8 cellular contexts compared by ENCODE assay signal in genomic region chr2:54053830-54054229, GRCh38.
DNase-seq lines count a peak whose midpoint lies in the region; ATAC-seq and TF ChIP-seq lines count a peak whose summit lies in the region.

No MANE protein-coding gene starts in this region.

- DNase-seq in dermis blood vessel endothelial cell (peak; percentile 6), SW480 (ENCODE audit: low spot score) (no peak), sigmoid colon (no peak), BE2C (no peak), KBM-7 (no peak)

- TF ChIP-seq CTCF in sigmoid colon (IDR thresholded peaks at IDR 0.05) (no peak), BE2C (IDR thresholded peaks at IDR 0.05; ENCODE audit: low read depth, low read length) (no peak)

- no peak for TF ChIP-seq EP300 in sigmoid colon (IDR thresholded peaks at IDR 0.05)

- in situ Hi-C loops in KBM-7 (cut with MboI; ENCODE audit: low pct_unique_long_range_greater_than_20kb, low sequenced_read_pairs), result no loop called here

- peaks cover 0 to 12% (median 6%) of the 10 kb centered on the region in 4 donors for H3K4me1 ChIP-seq in sigmoid colon
- no peaks in the 10 kb centered on the region for H3K4me1 ChIP-seq in BE2C

- peak; percentile 47 for ATAC-seq in GM18498 (IDR thresholded peaks at IDR 0.05; ENCODE audit: unreplicated experiment)
- peak; percentile 25 for ATAC-seq in GM21515 (IDR thresholded peaks at IDR 0.05; ENCODE audit: unreplicated experiment)
- peak; percentile 27 for ATAC-seq in HG03439 (IDR thresholded peaks at IDR 0.05; ENCODE audit: unreplicated experiment)

- H3K4me3 ChIP-seq in sigmoid colon (no peak overlapping the region), BE2C (ENCODE audit: low read depth, low read length) (no peak overlapping the region)

- TF ChIP-seq POLR2A in sigmoid colon (IDR thresholded peaks at IDR 0.05), result no peak

- H3K36me3 ChIP-seq in sigmoid colon, result peaks cover 0 to 29% (median 3%) of the 10 kb centered on the region in 4 donors
- no peaks in the 10 kb centered on the region for H3K36me3 ChIP-seq in BE2C

- WGBS in sigmoid colon, 2 donors, result 37 to 62% methylated on average over 2 of the region's 2 CpGs

- H3K9me3 ChIP-seq in sigmoid colon, result no peaks in the 10 kb centered on the region
- H3K9me3 ChIP-seq in BE2C, result no peaks in the 10 kb centered on the region

- H3K27me3 ChIP-seq in sigmoid colon, result no peaks in the 10 kb centered on the region
- no peaks in the 10 kb centered on the region for H3K27me3 ChIP-seq in BE2C

- peak overlapping the region in 1 of 4 donors; percentile 16 for H3K27ac ChIP-seq in sigmoid colon

- intact Hi-C loops in sigmoid colon (cut with DNase I), result no loop called here
